Comparison of ENCODE assay signal across 26 cellular contexts in the genomic region with DNA sequence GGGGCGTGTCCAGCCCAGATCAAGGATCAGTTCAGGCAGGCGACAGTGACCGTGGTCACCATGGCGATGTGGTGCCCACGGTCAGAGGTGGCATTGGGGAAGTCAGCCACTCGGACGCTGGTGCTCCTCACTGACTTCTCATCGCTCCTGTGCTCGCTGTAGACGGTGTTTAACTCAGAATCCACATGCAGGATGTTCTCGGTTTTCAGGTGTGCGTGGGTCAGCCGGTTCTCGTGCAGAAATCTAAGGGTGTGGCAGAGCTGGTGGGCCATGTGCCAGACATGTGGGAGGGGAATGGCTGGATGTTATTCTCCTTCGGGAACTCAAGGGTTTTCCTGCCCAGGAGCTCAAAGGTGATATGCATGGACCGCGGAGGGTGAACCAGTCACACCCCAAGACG. TPM values are rescaled to one million over a fixed set of nuclear protein-coding genes. Genes with fewer than 3 reads are reported as not detected.
"Had no signal": no experiment of that assay in that cellular context is flagged by ENCODE, and none has a peak within 500 bp of the region (broad histone marks: within the 10 kb centered on the region; RNA-seq: fewer than 3 reads in every experiment).

No MANE protein-coding gene starts in this region.

- H3K4me2 ChIP-seq: hepatocyte had no signal

- H3K27me3 Mint-ChIP-seq: brain; effector memory CD8-positive, alpha-beta T cell had no signal

- H3K4me3 ChIP-seq: hepatocyte had no signal

- H3K9me3 ChIP-seq: neutrophil, pancreas had no signal

- H3K27ac ChIP-seq: hepatocyte, neutrophil, pancreas, tibial nerve had no signal

- H3K4me1 Mint-ChIP-seq: brain; mesothelial cell of epicardium; stimulated activated naive CD8-positive, alpha-beta T cell treated with anti-CD3 and anti-CD28 coated beads, Interleukin-15, amount 100 ng/mL, for 72 hours; T-cell had no signal

- H3K36me3 ChIP-seq: neutrophil, pancreas, tibial nerve had no signal

- FAIRE-seq: colon, endothelial cell of umbilical vein, frontal cortex, pancreas, TTC549 had no signal

- H2AFZ ChIP-seq: hepatocyte had no signal

- H3K36me3 Mint-ChIP-seq: brain; mesothelial cell of epicardium; natural killer cell treated with Interleukin-12 subunit alpha and Interleukin-12 subunit beta and Interleukin-15 and Interleukin-18, amount 100 ng/mL, for 72 hours; stimulated activated effector memory CD8-positive, alpha-beta T cell treated with anti-CD3 and anti-CD28 coated beads, Interleukin-12 subunit alpha, Interleukin-12 subunit beta, amount 100 ng/mL, for 72 hours; T-cell had no signal

- H3K9me3 Mint-ChIP-seq: stimulated activated naive CD8-positive, alpha-beta T cell treated with anti-CD3 and anti-CD28 coated beads, Interleukin-15, amount 100 ng/mL, for 72 hours; T-helper 2 cell treated with Interferon-gamma antibody and Interleukin-4, amounts not matched to agents 5 μg/mL and 100 μg/mL, for 36 hours had no signal

- H3K27me3 ChIP-seq: hepatocyte, neutrophil, pancreas, tibial nerve had no signal

- H3K27ac Mint-ChIP-seq: brain; mesothelial cell of epicardium; natural killer cell treated with Interleukin-12 subunit alpha and Interleukin-12 subunit beta and Interleukin-15 and Interleukin-18, amount 100 ng/mL, for 72 hours; stimulated activated effector memory CD8-positive, alpha-beta T cell treated with anti-CD3 and anti-CD28 coated beads, Interleukin-12 subunit alpha, Interleukin-12 subunit beta, amount 100 ng/mL, for 72 hours; T-helper 2 cell treated with Interferon-gamma antibody and Interleukin-4, amounts not matched to agents 5 μg/mL and 100 μg/mL, for 36 hours had no signal

- H3K4me1 ChIP-seq: pancreas, tibial nerve had no signal

- H3K79me2 ChIP-seq: hepatocyte had no signal

RNA-seq across cellular contexts. Expression of a gene that starts 11.7 kb away (rescaled TPM):
- total RNA-seq: activated CD8-positive, alpha-beta T cell treated with anti-CD3 and anti-CD28 coated beads, Interleukin-2, amount 10 ng/mL, durations not matched to agents 7 days and 5 days; activated T-cell treated with anti-CD3 and anti-CD28 coated beads, Interleukin-2, amount 50 U/mL, for 4 hours; aorta; cardiac septum; endothelial cell of umbilical vein; esophagus mucosa; frontal cortex; hepatocyte; left ventricle myocardium superior; mammary epithelial cell; mesothelial cell of epicardium; natural killer cell treated with Interleukin-12 subunit alpha and Interleukin-12 subunit beta and Interleukin-15 and Interleukin-18, amount 100 ng/mL, for 72 hours; pancreas; pulmonary artery endothelial cell; T-cell; tibial nerve; urinary bladder had no signal
- polyA plus RNA-seq: adipose tissue, aorta, endothelial cell of umbilical vein, hepatocyte, mammary epithelial cell, pancreas, urinary bladder had no signal

RNA-seq across cellular contexts. Expression of a gene that starts 12.2 kb away (rescaled TPM):
- total RNA-seq: activated T-cell treated with anti-CD3 and anti-CD28 coated beads, Interleukin-2, amount 50 U/mL, for 4 hours; cardiac septum; endothelial cell of umbilical vein; esophagus mucosa; hepatocyte; left ventricle myocardium superior; mesothelial cell of epicardium; pancreas; pulmonary artery endothelial cell had no signal
- polyA plus RNA-seq: adipose tissue, aorta, endothelial cell of umbilical vein, hepatocyte, mammary epithelial cell, pancreas, urinary bladder had no signal

RNA-seq across cellular contexts. Expression of a gene that starts 16.4 kb away (rescaled TPM):
- total RNA-seq: activated CD8-positive, alpha-beta T cell treated with anti-CD3 and anti-CD28 coated beads, Interleukin-2, amount 10 ng/mL, durations not matched to agents 7 days and 5 days; activated T-cell treated with anti-CD3 and anti-CD28 coated beads, Interleukin-2, amount 50 U/mL, for 4 hours; aorta; cardiac septum; endothelial cell of umbilical vein; esophagus mucosa; frontal cortex; hepatocyte; left ventricle myocardium superior; mesothelial cell of epicardium; natural killer cell treated with Interleukin-12 subunit alpha and Interleukin-12 subunit beta and Interleukin-15 and Interleukin-18, amount 100 ng/mL, for 72 hours; pancreas; pulmonary artery endothelial cell; T-cell; urinary bladder had no signal
- polyA plus RNA-seq: adipose tissue, aorta, endothelial cell of umbilical vein, hepatocyte, mammary epithelial cell, pancreas, urinary bladder had no signal

RNA-seq across cellular contexts. Expression of a gene that starts 28.6 kb away (rescaled TPM):
- total RNA-seq: activated CD8-positive, alpha-beta T cell treated with anti-CD3 and anti-CD28 coated beads, Interleukin-2, amount 10 ng/mL, durations not matched to agents 7 days and 5 days; activated T-cell treated with anti-CD3 and anti-CD28 coated beads, Interleukin-2, amount 50 U/mL, for 4 hours; aorta; cardiac septum; endothelial cell of umbilical vein; esophagus mucosa; hepatocyte; left ventricle myocardium superior; mesothelial cell of epicardium; natural killer cell treated with Interleukin-12 subunit alpha and Interleukin-12 subunit beta and Interleukin-15 and Interleukin-18, amount 100 ng/mL, for 72 hours; pancreas; pulmonary artery endothelial cell; tibial nerve; urinary bladder had no signal
- polyA plus RNA-seq: adipose tissue, aorta, endothelial cell of umbilical vein, hepatocyte, mammary epithelial cell, pancreas, urinary bladder had no signal

RNA-seq across cellular contexts. Expression of a gene that starts 41.0 kb away (rescaled TPM):
- total RNA-seq: activated CD8-positive, alpha-beta T cell treated with anti-CD3 and anti-CD28 coated beads, Interleukin-2, amount 10 ng/mL, durations not matched to agents 7 days and 5 days; activated T-cell treated with anti-CD3 and anti-CD28 coated beads, Interleukin-2, amount 50 U/mL, for 4 hours; cardiac septum; endothelial cell of umbilical vein; esophagus mucosa; hepatocyte; left ventricle myocardium superior; T-cell had no signal
- polyA plus RNA-seq: aorta, endothelial cell of umbilical vein, hepatocyte, mammary epithelial cell had no signal
